Comparison of ENCODE assay signal across 1 cellular context in the genomic region with DNA sequence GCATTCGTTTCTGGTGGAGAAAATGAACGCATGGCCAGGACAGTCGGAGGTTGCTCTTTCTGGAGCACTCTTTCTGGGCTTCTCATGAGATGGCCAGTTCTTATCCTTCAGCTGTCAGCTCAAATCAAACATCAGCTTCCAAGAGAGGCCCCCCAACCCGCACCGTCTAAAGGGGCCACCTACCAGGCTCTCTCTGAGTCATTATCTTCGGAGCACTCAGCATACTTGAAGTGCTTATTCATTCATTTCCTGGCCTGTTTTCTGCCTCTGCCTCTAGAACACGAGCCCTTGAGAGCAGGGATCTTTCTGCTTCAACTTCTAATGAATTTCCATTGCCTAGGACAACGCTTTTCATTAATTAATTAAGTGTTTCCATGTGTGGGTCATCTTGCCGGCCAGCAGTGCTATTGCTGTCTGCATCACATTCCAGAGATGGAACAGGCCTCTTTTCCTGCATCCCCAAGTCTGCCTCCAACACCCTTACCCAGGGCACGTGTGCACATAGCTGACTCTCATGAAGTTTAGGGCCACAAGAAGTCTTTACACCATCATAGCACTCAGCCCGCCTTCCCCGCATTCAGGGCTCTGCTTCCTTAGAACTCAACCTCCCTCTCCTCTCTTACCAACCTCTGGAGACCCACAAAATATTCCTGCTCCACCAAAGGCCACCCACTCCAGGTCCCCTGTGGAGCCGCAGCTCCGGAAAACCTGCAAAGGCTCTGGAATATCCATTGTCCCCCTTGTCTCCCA.
TF ChIP-seq lines count a peak whose summit lies in the region.

No MANE protein-coding gene starts in this region.

TF ChIP-seq in endothelial cell of umbilical vein, 7 proteins besides CTCF, POLR2A, EP300 and RAD21:
- TF ChIP-seq POLR2AphosphoS5 (IDR thresholded peaks at IDR 0.05; ENCODE audit: insufficient read depth, low read depth, low read length) (peak; percentile 39), EZH2 (IDR thresholded peaks at IDR 0.05; ENCODE audit: borderline replicate concordance, low read depth, low read length, severe bottlenecking) (no peak), JUN (IDR thresholded peaks at IDR 0.05; ENCODE audit: borderline replicate concordance, insufficient read depth, insufficient read length, low read depth) (peak; percentile 33), GATA2 (IDR thresholded peaks at IDR 0.05; ENCODE audit: insufficient read depth, insufficient read length, low read depth, low read length) (no peak), MYC (IDR thresholded peaks at IDR 0.05; ENCODE audit: low read depth, low read length) (no peak), FOS (IDR thresholded peaks at IDR 0.05; ENCODE audit: borderline replicate concordance, insufficient read depth, low read length) (peak; percentile 89)
- TF ChIP-seq, protein P1, sequence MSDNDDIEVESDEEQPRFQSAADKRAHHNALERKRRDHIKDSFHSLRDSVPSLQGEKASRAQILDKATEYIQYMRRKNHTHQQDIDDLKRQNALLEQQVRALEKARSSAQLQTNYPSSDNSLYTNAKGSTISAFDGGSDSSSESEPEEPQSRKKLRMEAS (IDR thresholded peaks at IDR 0.05; ENCODE audit: insufficient read depth, insufficient read length) = no peak
